In genomic region chr7:79130715-79131114, GRCh38 we compare ENCODE assay signal across 26 cellular contexts.
"Had no signal": no experiment of that assay in that cellular context is flagged by ENCODE, and none has a peak within 500 bp of the region (broad histone marks: within the 10 kb centered on the region; RNA-seq: fewer than 3 reads in every experiment).

No MANE protein-coding gene starts in this region.

- DNase-seq: colonic mucosa; cortex of kidney; effector CD8-positive, alpha-beta T cell; effector memory CD8-positive, alpha-beta T cell; endodermal cell; erythroblast; esophagus squamous epithelium; foreskin fibroblast; foreskin melanocyte; gastrocnemius medialis; glutamatergic neuron; head of caudate nucleus; heart right ventricle; hippocampal formation; left cardiac atrium; left lung; left ventricle myocardium superior; lower lobe of right lung; mesenchymal stem cell; mucosa of descending colon; naive B cell had no signal

- H3K36me3 ChIP-seq: colonic mucosa, esophagus squamous epithelium, gastrocnemius medialis, heart right ventricle, left lung, lower lobe of right lung had no signal

- H3K27me3 ChIP-seq: colonic mucosa, esophagus squamous epithelium, gastrocnemius medialis, heart right ventricle, left lung had no signal

- H3K9me3 ChIP-seq: colonic mucosa, esophagus squamous epithelium, gastrocnemius medialis, left lung, lower lobe of right lung, mucosa of descending colon had no signal

- H3K4me1 ChIP-seq: colonic mucosa, esophagus squamous epithelium, gastrocnemius medialis, heart right ventricle, left lung, lower lobe of right lung had no signal

- FAIRE-seq: endometrium, islet of Langerhans, keratinocyte had no signal

- ATAC-seq: effector memory CD8-positive, alpha-beta T cell; esophagus mucosa; gastrocnemius medialis; heart right ventricle; left cardiac atrium; left lung; left ventricle myocardium superior; lower lobe of right lung; mucosa of descending colon had no signal

- H3K4me3 ChIP-seq: colonic mucosa, esophagus squamous epithelium, gastrocnemius medialis, heart right ventricle, left lung, lower lobe of right lung, mucosa of descending colon had no signal

- H3K27ac ChIP-seq: colonic mucosa, epithelial cell of prostate, esophagus squamous epithelium, gastrocnemius medialis, heart right ventricle, left lung, lower lobe of right lung had no signal
